Comparison of ENCODE assay signal across 8 cellular contexts in genomic region chr5:78983171-78983570, GRCh38. TPM values are rescaled to one million over a fixed set of nuclear protein-coding genes. Genes with fewer than 3 reads are reported as not detected.
DNase-seq lines count a peak whose midpoint lies in the region; ATAC-seq and TF ChIP-seq lines count a peak whose summit lies in the region.
"Not testable (repeated sequence)": the region's sequence is repeated elsewhere in the genome, so short reads cannot be mapped to it uniquely, and the experiment has no call there.

No MANE protein-coding gene starts in this region.

- in situ Hi-C loops in mammary epithelial cell (cut with MboI; ENCODE audit: low sequenced_read_pairs in 2 of 2) = not testable (repeated sequence)

- not testable (repeated sequence) for H3K9me3 Mint-ChIP-seq in CD4-positive, CD25-positive, alpha-beta regulatory T cell; activated CD8-positive, alpha-beta memory T cell treated with anti-CD3 and anti-CD28 coated beads, Interleukin-2, amount 10 ng/mL, durations not matched to agents 7 days and 5 days (ENCODE audit: low read depth); neural crest cell

- not testable (repeated sequence) for TF ChIP-seq EP300 in stomach (IDR thresholded peaks at IDR 0.05)

- not testable (repeated sequence) for TF ChIP-seq POLR2A in stomach (IDR thresholded peaks at IDR 0.05)

- H3K79me2 ChIP-seq in PC-9 (ENCODE audit: low read depth) = peaks cover 13% of the 10 kb centered on the region
- H3K79me2 ChIP-seq in mammary epithelial cell (ENCODE audit: insufficient read depth, low read length) = not testable (repeated sequence)

- H2AFZ ChIP-seq in PC-9 (0 out of 2 replicates have a peak overlapping the region, but pooled peaks have one; percentile 88), mammary epithelial cell (ENCODE audit: low read depth, low read length) (peak overlapping the region; percentile 98)

- not testable (repeated sequence) for BruUV-seq in PC-9 (replicated peaks; lab: Mats Ljungman, UMichigan); mammary epithelial cell (replicated peaks; lab: Mats Ljungman, UMichigan)

- DNase-seq in CD4-positive, CD25-positive, alpha-beta regulatory T cell; PC-9; activated CD8-positive, alpha-beta memory T cell treated with anti-CD3 and anti-CD28 coated beads, Interleukin-2, amount 10 ng/mL, durations not matched to agents 7 days and 5 days; mammary epithelial cell; neural crest cell (ENCODE audit: low read depth, low spot score); stomach: not testable (repeated sequence)
- peak in 1 of 2 experiments; percentile 10 for DNase-seq in HL-60 (ENCODE audit: low read depth in 1 of 2, low spot score in 1 of 2)

- H3K4me3 Mint-ChIP-seq in CD4-positive, CD25-positive, alpha-beta regulatory T cell = peak overlapping the region; percentile 4 to 98 (median 94)
- peak overlapping the region; percentile 89 for H3K4me3 Mint-ChIP-seq in activated CD8-positive, alpha-beta memory T cell treated with anti-CD3 and anti-CD28 coated beads, Interleukin-2, amount 10 ng/mL, durations not matched to agents 7 days and 5 days
- peak overlapping the region; percentile 94 for H3K4me3 Mint-ChIP-seq in neural crest cell

- H3K27ac ChIP-seq in CD4-positive, CD25-positive, alpha-beta regulatory T cell (ENCODE audit: insufficient read depth, low read length, poor library complexity, severe bottlenecking) = peak overlapping the region; percentile 78
- H3K27ac ChIP-seq in HL-60 (replicated peaks) (peak overlapping the region; percentile 90), stomach (peak overlapping the region in 3 of 5 donors; percentile 97 to 99 (median 99))
- H3K27ac ChIP-seq in PC-9; mammary epithelial cell (ENCODE audit: insufficient read depth, low read depth, low read length): not testable (repeated sequence)

- not testable (repeated sequence) for H3K9me2 ChIP-seq in PC-9 (ENCODE audit: insufficient read depth)

- H3K27me3 Mint-ChIP-seq in CD4-positive, CD25-positive, alpha-beta regulatory T cell; activated CD8-positive, alpha-beta memory T cell treated with anti-CD3 and anti-CD28 coated beads, Interleukin-2, amount 10 ng/mL, durations not matched to agents 7 days and 5 days; neural crest cell (ENCODE audit: low read depth): not testable (repeated sequence)

- H3K4me2 ChIP-seq in PC-9 = peak overlapping the region; percentile 87
- not testable (repeated sequence) for H3K4me2 ChIP-seq in mammary epithelial cell (ENCODE audit: insufficient read depth, low read depth, low read length)

- TF ChIP-seq CTCF in HL-60 (IDR thresholded peaks at IDR 0.05; ENCODE audit: insufficient read depth, low read length); PC-9 (conservative IDR thresholded peaks at IDR 0.05); mammary epithelial cell (conservative IDR thresholded peaks at IDR 0.05 in 1 of 2, IDR thresholded peaks at IDR 0.05 in 1 of 2; ENCODE audit: extremely low read depth in 1 of 2, insufficient read depth in 1 of 2, low read depth in 1 of 2, low read length in 2 of 2); neural crest cell (conservative IDR thresholded peaks at IDR 0.05); stomach (IDR thresholded peaks at IDR 0.05): not testable (repeated sequence)

- not testable (repeated sequence) for H3K36me3 ChIP-seq in CD4-positive, CD25-positive, alpha-beta regulatory T cell (ENCODE audit: control insufficient read depth, insufficient read depth, low read length); PC-9 (ENCODE audit: low read depth); mammary epithelial cell (ENCODE audit: insufficient read depth, low read length); iPS-15b (ENCODE audit: control insufficient read depth, insufficient read depth, low read length); stomach

- peak overlapping the region; percentile 91 for H3K4me3 ChIP-seq in CD4-positive, CD25-positive, alpha-beta regulatory T cell (ENCODE audit: low read depth, low read length)
- H3K4me3 ChIP-seq in HL-60 (replicated peaks; ENCODE audit: insufficient read depth, low read length) = peak overlapping the region; percentile 62
- not testable (repeated sequence) for H3K4me3 ChIP-seq in PC-9; mammary epithelial cell (replicated peaks in 1 of 3; ENCODE audit: insufficient read depth in 1 of 3, low read depth in 2 of 3, low read length in 3 of 3)
- peak overlapping the region; percentile 79 for H3K4me3 ChIP-seq in iPS-15b (ENCODE audit: low read depth, low read length)
- H3K4me3 ChIP-seq in stomach = peak overlapping the region in 1 of 4 donors; percentile 84

- dilution Hi-C loops in mammary epithelial cell (cut with HindIII; ENCODE audit: low sequenced_read_pairs) = not testable (repeated sequence)

- not testable (repeated sequence) for H3K9me3 ChIP-seq in CD4-positive, CD25-positive, alpha-beta regulatory T cell (ENCODE audit: control insufficient read depth in 2 of 2, low read length in 2 of 2); PC-9 (ENCODE audit: insufficient read depth, low read depth); mammary epithelial cell (replicated peaks; ENCODE audit: insufficient read depth, low read length); iPS-15b (ENCODE audit: control insufficient read depth, insufficient read depth, low read length); stomach

- ATAC-seq in CD4-positive, CD25-positive, alpha-beta regulatory T cell (ENCODE audit: low read depth in 2 of 2); activated CD8-positive, alpha-beta memory T cell treated with anti-CD3 and anti-CD28 coated beads, Interleukin-2, amount 10 ng/mL, durations not matched to agents 7 days and 5 days: not testable (repeated sequence)

- not testable (repeated sequence) for H3K27me3 ChIP-seq in CD4-positive, CD25-positive, alpha-beta regulatory T cell (ENCODE audit: control insufficient read depth, insufficient read depth, low read length); HL-60 (ENCODE audit: insufficient read depth, poor library complexity, severe bottlenecking); PC-9 (ENCODE audit: insufficient read depth, low read depth); mammary epithelial cell (ENCODE audit: insufficient read depth, low read length); stomach
- H3K27me3 ChIP-seq in iPS-15b (ENCODE audit: control insufficient read depth, insufficient read depth, low read length) = peaks cover 15% of the 10 kb centered on the region

- peaks cover 25% of the 10 kb centered on the region for H3K4me1 ChIP-seq in CD4-positive, CD25-positive, alpha-beta regulatory T cell (ENCODE audit: control insufficient read depth, insufficient read depth, low read length, poor library complexity, severe bottlenecking)
- H3K4me1 ChIP-seq in PC-9 (replicated peaks; ENCODE audit: insufficient read depth) (peaks cover 41% of the 10 kb centered on the region), mammary epithelial cell (ENCODE audit: insufficient read depth, low read length) (peaks cover 26% of the 10 kb centered on the region), iPS-15b (ENCODE audit: control insufficient read depth, insufficient read depth, low read length) (peaks cover 14% of the 10 kb centered on the region), stomach (peaks cover 5 to 56% (median 33%) of the 10 kb centered on the region in 4 donors)

- H3K27ac Mint-ChIP-seq in CD4-positive, CD25-positive, alpha-beta regulatory T cell = peak overlapping the region; percentile 90 to 96 (median 92)
- H3K27ac Mint-ChIP-seq in activated CD8-positive, alpha-beta memory T cell treated with anti-CD3 and anti-CD28 coated beads, Interleukin-2, amount 10 ng/mL, durations not matched to agents 7 days and 5 days = peak overlapping the region; percentile 91
- H3K27ac Mint-ChIP-seq in neural crest cell (ENCODE audit: unreplicated experiment) = not testable (repeated sequence)

- H3K9ac ChIP-seq in mammary epithelial cell (ENCODE audit: insufficient read depth, low read length); iPS-15b (ENCODE audit: low read depth, low read length): not testable (repeated sequence)

- H4K20me1 ChIP-seq in PC-9 (ENCODE audit: insufficient read depth); mammary epithelial cell (ENCODE audit: insufficient read depth, low read length): not testable (repeated sequence)

- H3K4me1 Mint-ChIP-seq in CD4-positive, CD25-positive, alpha-beta regulatory T cell = peaks cover 13 to 59% (median 34%) of the 10 kb centered on the region in 4 donors
- H3K4me1 Mint-ChIP-seq in activated CD8-positive, alpha-beta memory T cell treated with anti-CD3 and anti-CD28 coated beads, Interleukin-2, amount 10 ng/mL, durations not matched to agents 7 days and 5 days = peaks cover 54% of the 10 kb centered on the region
- H3K4me1 Mint-ChIP-seq in neural crest cell = peaks cover 23% of the 10 kb centered on the region

- intact Hi-C loops in PC-9 (cut with micrococcal nuclease; ENCODE audit: unreplicated experiment) (loop anchor here (10.0 kb wide), 1 partner anchor 338 kb away; the partner anchor contains the start of gene LHFPL2), mammary epithelial cell (cut with micrococcal nuclease) (loop anchor here (5.0 kb wide), 1 partner anchor 39 kb away; no protein-coding TSS in a partner anchor)
- intact Hi-C loops in stomach (cut with DNase I; ENCODE audit: low total_unique reads) = not testable (repeated sequence)

- not testable (repeated sequence) for H3K36me3 Mint-ChIP-seq in CD4-positive, CD25-positive, alpha-beta regulatory T cell; activated CD8-positive, alpha-beta memory T cell treated with anti-CD3 and anti-CD28 coated beads, Interleukin-2, amount 10 ng/mL, durations not matched to agents 7 days and 5 days; neural crest cell (ENCODE audit: low read depth)

- POLR2A ChIA-PET in PC-9 (lab: Charles Lee; ENCODE audit: unreplicated experiment) = not testable (repeated sequence)

- H3F3A ChIP-seq in PC-9 (ENCODE audit: insufficient read depth, low read depth) = peaks cover 37% of the 10 kb centered on the region

- CTCF ChIA-PET in PC-9 (lab: Charles Lee) (interaction anchor here (0.5 kb wide), 1 partner anchor 16 kb away, joined by 3 read pairs; no protein-coding TSS in a partner anchor), mammary epithelial cell (lab: Charles Lee; ENCODE audit: low non-redundant PET) (interaction anchor here (0.6 kb wide), 1 partner anchor 84 kb away, joined by 3 read pairs; no protein-coding TSS in a partner anchor)
- CTCF ChIA-PET in activated CD8-positive, alpha-beta memory T cell treated with anti-CD3 and anti-CD28 coated beads, Interleukin-2, amount 10 ng/mL, durations not matched to agents 7 days and 5 days (lab: Charles Lee) = interaction anchor here (1.0 to 5.4 kb wide), 4 partner anchors 10 to 150 kb away, joined by 3 to 49 read pairs (median 11); no protein-coding TSS in a partner anchor

- WGBS in mammary epithelial cell (ENCODE audit: low coverage, missing lambda C conversion rate) = 91% methylated on average over 4 of the region's 10 CpGs
- WGBS in stomach, 5 donors = 84 to 91% (median 89%) methylated on average over 10 of the region's 10 CpGs

RNA-seq across cellular contexts. Expression of gene ARSB, which starts 1.9 kb away (rescaled TPM):
- total RNA-seq in CD4-positive, CD25-positive, alpha-beta regulatory T cell = 6.5 TPM
- 1 to 10 TPM; 3.4 to 4.9 (median 4.2) TPM for polyA plus RNA-seq in CD4-positive, CD25-positive, alpha-beta regulatory T cell
- total RNA-seq in PC-9 (2021) = 5.1 and 8.4 TPM in 2 replicates
- total RNA-seq in activated CD8-positive, alpha-beta memory T cell treated with anti-CD3 and anti-CD28 coated beads, Interleukin-2, amount 10 ng/mL, durations not matched to agents 7 days and 5 days = 10 to 100 TPM; 12.3 to 13.0 TPM
- 1 to 10 TPM; 5.4 to 7.8 TPM for total RNA-seq in mammary epithelial cell
- 5.0 TPM for polyA plus RNA-seq in mammary epithelial cell
- 5.4 TPM for polyA minus RNA-seq in mammary epithelial cell
- total RNA-seq in neural crest cell = 26.6 and 28.0 TPM in 2 replicates
- 10 to 100 TPM in 4 of 5 donors, under 1 TPM in 1; 0.58 to 35.6 (median 15.2) TPM for total RNA-seq in stomach
- 1 to 10 TPM; 1.7 to 2.7 (median 1.8) TPM for polyA plus RNA-seq in stomach
